In the genomic region with DNA sequence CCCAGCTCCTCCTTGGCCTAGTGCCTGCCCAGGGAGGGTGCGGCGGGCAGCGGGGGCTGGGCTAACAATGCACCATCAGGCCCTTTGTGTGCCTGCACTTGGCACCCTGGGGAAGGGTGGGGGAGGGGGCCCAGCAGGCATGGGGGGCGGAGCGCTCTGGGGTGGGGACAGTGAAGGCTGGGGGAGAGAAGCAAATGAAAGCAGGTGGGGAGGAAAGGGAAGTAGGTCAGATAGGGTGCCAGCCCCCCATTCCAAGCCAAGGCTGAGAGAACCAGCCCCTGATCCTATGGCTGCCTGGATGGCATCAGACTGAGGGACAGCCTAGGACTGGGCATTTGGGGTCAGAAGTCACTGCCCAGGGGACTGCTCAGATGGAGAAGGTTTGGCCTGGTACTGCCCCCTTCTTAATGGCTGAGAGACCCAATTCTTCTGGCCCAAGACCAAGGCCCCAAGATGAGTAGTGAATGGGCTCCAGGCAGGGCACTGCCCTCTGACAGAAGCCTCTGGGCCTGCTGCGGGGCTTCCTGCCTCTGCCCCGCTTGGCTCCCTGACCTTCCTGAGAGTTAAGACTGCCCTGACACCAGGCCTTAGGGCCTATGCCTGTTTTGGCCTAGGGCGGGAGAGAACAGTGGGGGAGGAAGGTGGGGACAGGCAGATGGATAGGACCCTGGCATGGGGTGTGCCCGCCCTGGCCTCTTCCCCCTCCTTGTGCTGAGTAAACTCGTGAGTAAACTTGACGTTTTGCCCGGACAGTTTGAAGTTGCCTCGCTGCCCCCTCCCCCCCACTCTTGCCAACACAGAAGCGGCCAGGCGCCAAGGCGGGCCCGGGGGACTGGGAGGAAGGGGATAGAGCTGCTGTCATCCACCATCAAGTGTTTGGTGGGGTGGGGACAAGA, we compare ENCODE assay signal across 9 cellular contexts. TPM values are rescaled to one million over a fixed set of nuclear protein-coding genes. Genes with fewer than 3 reads are reported as not detected.
A peak's percentile ranks its signal among the peaks of the same experiment; 100 is the strongest.
DNase-seq lines count a peak whose midpoint lies in the region; ATAC-seq, FAIRE-seq and TF ChIP-seq lines count a peak whose summit lies in the region.
"Had no signal": no experiment of that assay in that cellular context is flagged by ENCODE, and none has a peak within 500 bp of the region (broad histone marks: within the 10 kb centered on the region; RNA-seq: fewer than 3 reads in every experiment).

No MANE protein-coding gene starts in this region.

- TF ChIP-seq CTCF in fibroblast of the aortic adventitia (IDR thresholded peaks at IDR 0.05; ENCODE audit: insufficient read depth, low read length) (no peak), pancreas (IDR thresholded peaks at IDR 0.05) (no peak)

- H3K9me3 ChIP-seq in pancreas, result no peaks in the 10 kb centered on the region

- POLR2A ChIA-PET in T-cell (lab: Charles Lee), result interaction anchor here in 1 of 2 donors (0.7 kb wide), 1 partner anchor 31 kb away, joined by 13 read pairs; no protein-coding TSS in a partner anchor

- H3K9me3 Mint-ChIP-seq in T-cell, result no peaks in the 10 kb centered on the region

- intact Hi-C loops in pancreas (cut with DNase I), result no loop called here

- WGBS in pancreas, 2 donors, result 10 to 14% methylated on average over 17 of the region's 17 CpGs

- H3K4me3 ChIP-seq in fibroblast of the aortic adventitia (ENCODE audit: low read depth, low read length) (peak overlapping the region; percentile 91), pancreas (peak overlapping the region in 3 of 4 donors; percentile 58 to 87 (median 67))

- ATAC-seq in T-cell (replicated peaks in 1 of 4) (no peak), pancreas (peak; percentile 1 to 8 (median 4))

- peaks cover 21 to 43% (median 30%) of the 10 kb centered on the region in 3 donors for H3K4me1 ChIP-seq in pancreas

- H3K36me3 ChIP-seq in pancreas, result no peaks in the 10 kb centered on the region

- CTCF ChIA-PET in T-cell (lab: Charles Lee), result no interaction called here

- H3K27me3 Mint-ChIP-seq in T-cell, result no peaks in the 10 kb centered on the region

- no peaks in the 10 kb centered on the region for H3K27me3 ChIP-seq in pancreas

- DNase-seq in DMS 273 treated with DMSO at 0.1 percent for 48 hours (lab: John Stamatoyannopoulos, UW), result peak; percentile 26
- peak in 3 of 34 experiments; percentile 34 to 40 (median 36) for DNase-seq in T-cell
- DNase-seq in fibroblast of the aortic adventitia (ENCODE audit: low read depth), result no peak
- DNase-seq in pancreas, result peak; percentile 79 to 91 (median 82)
- no peak for DNase-seq in NCI-H1436 (lab: John Stamatoyannopoulos, UW)
- no peak for DNase-seq in NCI-H187 treated with DMSO at 0.1 percent for 48 hours (lab: John Stamatoyannopoulos, UW)
- DNase-seq in NK-92 (lab: John Stamatoyannopoulos, UW; ENCODE audit: unreplicated experiment), result no peak
- DNase-seq in NCI-H146 treated with DMSO at 0.1 percent for 48 hours (lab: John Stamatoyannopoulos, UW; ENCODE audit: unreplicated experiment), result no peak

- peak overlapping the region; percentile 39 to 89 (median 81) for H3K4me3 Mint-ChIP-seq in T-cell

- H3K36me3 Mint-ChIP-seq in T-cell, result no peaks in the 10 kb centered on the region

- peaks cover 58 to 62% (median 59%) of the 10 kb centered on the region in 3 donors for H3K4me1 Mint-ChIP-seq in T-cell

- H3K27ac ChIP-seq in pancreas, result peak overlapping the region; percentile 80 to 98 (median 92)

- FAIRE-seq in pancreas (lab: Jason Lieb, UNC), result no peak

- H3K27ac Mint-ChIP-seq in T-cell, result peak overlapping the region; percentile 95 to 97

RNA-seq across cellular contexts. Expression of a gene that starts 2.7 kb away (rescaled TPM):
- 10 to 100 TPM; 39.6 to 68.4 (median 51.7) TPM for total RNA-seq in T-cell
- total RNA-seq in fibroblast of the aortic adventitia (ENCODE audit: low replicate concordance), result 14.0 and 15.4 TPM in 2 replicates
- total RNA-seq in pancreas, result 10 to 100 TPM; 24.5 to 38.4 (median 37.2) TPM
- polyA plus RNA-seq in pancreas, result 10 to 100 TPM; 19.8 to 31.8 TPM

RNA-seq across cellular contexts. Expression of a gene that starts 11.9 kb away (rescaled TPM):
- 1 to 10 TPM in 3 of 5 donors, not detected in 2; 1.3 to 3.0 (median 1.6) TPM for total RNA-seq in T-cell
- total RNA-seq in fibroblast of the aortic adventitia (ENCODE audit: low replicate concordance), result not detected in 2 replicates
- under 1 TPM in 1 of 6 donors, not detected in 5; 0.29 TPM for total RNA-seq in pancreas
- polyA plus RNA-seq in pancreas, result not detected
- total RNA-seq: glomerular endothelial cell had no signal

RNA-seq across cellular contexts. Expression of a gene that starts 22.2 kb away (rescaled TPM):
- 10 to 100 TPM; 32.8 to 64.3 (median 53.4) TPM for total RNA-seq in T-cell
- 5.2 and 17.7 TPM in 2 replicates for total RNA-seq in fibroblast of the aortic adventitia (ENCODE audit: low replicate concordance)
- total RNA-seq in pancreas, result 10 to 100 TPM in 4 of 6 donors, 1 to 10 TPM in 2; 8.3 to 14.1 (median 11.9) TPM
- polyA plus RNA-seq in pancreas, result 10 to 100 TPM; 22.6 to 28.6 TPM

RNA-seq across cellular contexts. Expression of a gene that starts 28.3 kb away (rescaled TPM):
- total RNA-seq in T-cell, result 1 to 10 TPM; 1.1 to 2.6 (median 1.6) TPM
- total RNA-seq in fibroblast of the aortic adventitia (ENCODE audit: low replicate concordance), result 0.09 TPM in 1 of 2 replicates, not detected in the other
- under 1 TPM; 0.12 to 0.94 (median 0.22) TPM for total RNA-seq in pancreas
- 1 to 10 TPM; 3.9 to 5.1 TPM for polyA plus RNA-seq in pancreas

RNA-seq across cellular contexts. Expression of a gene that starts 28.3 kb away (rescaled TPM):
- total RNA-seq in T-cell (under 1 TPM in 3 of 5 donors, not detected in 2; 0.30 to 0.58 (median 0.54) TPM), fibroblast of the aortic adventitia (ENCODE audit: low replicate concordance) (not detected in 2 replicates), pancreas (under 1 TPM in 1 of 6 donors, not detected in 5; 0.14 TPM)
- not detected for polyA plus RNA-seq in pancreas
- total RNA-seq: glomerular endothelial cell had no signal

Comparison
In these comparisons a context has a peak if more than half of its experiments do, and no peak if none do; other contexts are left out.
1. DNase-seq: peak in DMS 273 treated with DMSO at 0.1 percent for 48 hours (single experiment) and pancreas (6 of 6); none in fibroblast of the aortic adventitia (single experiment), NCI-H1436 (single experiment), NCI-H187 treated with DMSO at 0.1 percent for 48 hours (single experiment), NK-92 (single experiment) and NCI-H146 treated with DMSO at 0.1 percent for 48 hours (single experiment).
2. ATAC-seq: peak in pancreas (4 of 4); none in T-cell (0 of 4).